ENCODE assay signal across 25 cellular contexts in the genomic region with DNA sequence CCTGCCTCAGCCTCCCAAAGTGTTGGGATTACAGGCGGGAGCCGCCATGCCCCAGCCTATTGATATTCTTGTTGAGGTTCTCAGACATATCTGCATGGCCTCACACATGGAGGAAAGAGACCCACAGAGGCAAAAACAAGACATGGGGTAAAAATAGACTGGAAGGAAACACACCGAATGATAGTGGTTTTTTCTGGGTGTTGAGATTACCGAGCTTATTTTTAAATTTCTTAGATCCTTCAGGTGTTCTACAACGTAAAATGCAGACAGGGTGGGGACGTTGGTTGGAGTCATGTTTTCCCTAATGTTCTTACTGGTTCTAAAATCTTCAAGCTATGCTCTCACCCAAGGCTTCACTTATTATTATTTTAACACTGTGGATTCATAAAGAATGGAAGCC. TPM values are rescaled to one million over a fixed set of nuclear protein-coding genes. Genes with fewer than 3 reads are reported as not detected.
DNase-seq lines count a peak whose midpoint lies in the region; ATAC-seq and TF ChIP-seq lines count a peak whose summit lies in the region.
"Had no signal": no experiment of that assay in that cellular context is flagged by ENCODE, and none has a peak within 500 bp of the region (broad histone marks: within the 10 kb centered on the region; RNA-seq: fewer than 3 reads in every experiment).

No MANE protein-coding gene starts in this region.

- no peak overlapping the region; the same call in 1 of the 2 replicates for H3K18ac ChIP-seq in IMR-90 (ENCODE audit: low read depth, low read length)

- H3K27me3 Mint-ChIP-seq in activated CD4-positive, alpha-beta T cell treated with anti-CD3 and anti-CD28 coated beads, Interleukin-2, amount 10 ng/mL, durations not matched to agents 7 days and 5 days, result no peaks in the 10 kb centered on the region
- H3K27me3 Mint-ChIP-seq in activated T-helper 1 cell treated with anti-CD3 and anti-CD28 coated beads, Interleukin-12 subunit alpha, Interleukin-12 subunit beta, Interleukin-2, Interleukin-4 antibody, amounts not matched to agents 30 ng/mL and 10 ng/mL and 1 ng/mL, durations not matched to agents 14 hours and 24 hours and 36 hours (ENCODE audit: insufficient read depth), result no peaks in the 10 kb centered on the region
- H3K27me3 Mint-ChIP-seq in naive thymus-derived CD8-positive, alpha-beta T cell, result no peaks in the 10 kb centered on the region

- H3K9me1 ChIP-seq in IMR-90 (ENCODE audit: insufficient read depth, low read length), result peaks cover 30% of the 10 kb centered on the region

- peak overlapping the region; percentile 63 for H3K4me3 Mint-ChIP-seq in activated CD4-positive, alpha-beta T cell treated with anti-CD3 and anti-CD28 coated beads, Interleukin-2, amount 10 ng/mL, durations not matched to agents 7 days and 5 days
- H3K4me3 Mint-ChIP-seq in activated T-helper 1 cell treated with anti-CD3 and anti-CD28 coated beads, Interleukin-12 subunit alpha, Interleukin-12 subunit beta, Interleukin-2, Interleukin-4 antibody, amounts not matched to agents 30 ng/mL and 10 ng/mL and 1 ng/mL, durations not matched to agents 14 hours and 24 hours and 36 hours, result peak overlapping the region; percentile 76
- H3K4me3 Mint-ChIP-seq in naive thymus-derived CD8-positive, alpha-beta T cell, result peak overlapping the region in 9 of 10 donors; percentile 43 to 88 (median 75)
- H3K4me3 Mint-ChIP-seq: CD14-positive monocyte, neural crest cell had no signal

- no peaks in the 10 kb centered on the region; the same call in 1 of the 2 replicates for H3K27me3 ChIP-seq in IMR-90 (ENCODE audit: control insufficient read depth, insufficient read depth, low read length)
- H3K27me3 ChIP-seq: upper lobe of right lung had no signal

- in situ Hi-C loops in IMR-90 (cut with MboI; ENCODE audit: low sequenced_read_pairs), result no loop called here

- no TSS peak for BruUV-seq in IMR-90 (replicated peaks; lab: Mats Ljungman, UMichigan)

- H3K4me2 ChIP-seq in IMR-90 (ENCODE audit: low read depth, low read length), result no peak overlapping the region
- H3K4me2 ChIP-seq: A549 had no signal

- no peak overlapping the region for H3K4me3 ChIP-seq in IMR-90 (ENCODE audit: insufficient read depth, low read depth, low read length)
- H3K4me3 ChIP-seq: A549, esophagus muscularis mucosa, upper lobe of right lung had no signal

- H3K27ac ChIP-seq in IMR-90 (ENCODE audit: insufficient read depth, low read length), result no peak overlapping the region
- H3K27ac ChIP-seq: A549, esophagus muscularis mucosa, upper lobe of right lung had no signal

- no peak overlapping the region for H2BK5ac ChIP-seq in IMR-90 (ENCODE audit: low read depth, low read length, poor library complexity, severe bottlenecking)

- H3K4me1 ChIP-seq in IMR-90 (ENCODE audit: control insufficient read depth, insufficient read depth, low read length), result peaks cover 35% of the 10 kb centered on the region
- H3K4me1 ChIP-seq: A549, esophagus muscularis mucosa, upper lobe of right lung had no signal

- H2BK120ac ChIP-seq in IMR-90 (ENCODE audit: low read depth, low read length), result peak overlapping the region; percentile 96

- ATAC-seq in IMR-90 (ENCODE audit: low read depth) (no peak), HG03039 (IDR thresholded peaks at IDR 0.05; ENCODE audit: unreplicated experiment) (no peak), left cardiac atrium (no peak)
- peak; percentile 39 to 46 for ATAC-seq in naive thymus-derived CD8-positive, alpha-beta T cell
- ATAC-seq: A549, upper lobe of right lung had no signal

- POLR2A ChIA-PET in activated CD4-positive, alpha-beta T cell treated with anti-CD3 and anti-CD28 coated beads, Interleukin-2, amount 10 ng/mL, durations not matched to agents 7 days and 5 days (lab: Charles Lee), result interaction anchor here (0.6 kb wide), 1 partner anchor 83 kb away, joined by 3 read pairs; no protein-coding TSS in a partner anchor
- POLR2A ChIA-PET in IMR-90 (lab: Charles Lee; ENCODE audit: unreplicated experiment), result no interaction called here
- POLR2A ChIA-PET in naive thymus-derived CD8-positive, alpha-beta T cell (lab: Charles Lee), result interaction anchor here (0.7 to 6.1 kb wide), 10 partner anchors 10 to 69 kb away, joined by 3 to 47 read pairs (median 5); a partner anchor contains a TSS

- no peak overlapping the region for H3K56ac ChIP-seq in IMR-90 (ENCODE audit: extremely low read depth, insufficient read depth, low read length)

- H4K5ac ChIP-seq in IMR-90 (ENCODE audit: low read depth, low read length), result no peak overlapping the region

- no peak for TF ChIP-seq POLR2A in IMR-90 (IDR thresholded peaks at IDR 0.05; ENCODE audit: low read depth, low read length)

- peak overlapping the region; percentile 94 for H4K91ac ChIP-seq in IMR-90 (ENCODE audit: insufficient read depth, low read depth, low read length)

- intact Hi-C loops in IMR-90 (cut with micrococcal nuclease), result no loop called here
- intact Hi-C loops in activated T-helper 1 cell treated with anti-CD3 and anti-CD28 coated beads, Interleukin-12 subunit alpha, Interleukin-12 subunit beta, Interleukin-2, Interleukin-4 antibody, amounts not matched to agents 30 ng/mL and 10 ng/mL and 1 ng/mL, durations not matched to agents 14 hours and 24 hours and 36 hours (cut with micrococcal nuclease), result loop anchor here (2.0 to 10.0 kb wide), 2 partner anchors 147 to 281 kb away; a partner anchor contains a TSS
- intact Hi-C loops in left cardiac atrium (cut with DNase I), result no loop called here

- H3K36me3 ChIP-seq in IMR-90 (ENCODE audit: control insufficient read depth, insufficient read depth, low read length), result no peaks in the 10 kb centered on the region
- H3K36me3 ChIP-seq: esophagus muscularis mucosa, upper lobe of right lung had no signal

- H3K4me1 Mint-ChIP-seq in activated CD4-positive, alpha-beta T cell treated with anti-CD3 and anti-CD28 coated beads, Interleukin-2, amount 10 ng/mL, durations not matched to agents 7 days and 5 days, result peaks cover 94% of the 10 kb centered on the region
- peaks cover 91% of the 10 kb centered on the region for H3K4me1 Mint-ChIP-seq in activated T-helper 1 cell treated with anti-CD3 and anti-CD28 coated beads, Interleukin-12 subunit alpha, Interleukin-12 subunit beta, Interleukin-2, Interleukin-4 antibody, amounts not matched to agents 30 ng/mL and 10 ng/mL and 1 ng/mL, durations not matched to agents 14 hours and 24 hours and 36 hours (ENCODE audit: low read depth)
- peaks cover 42 to 96% (median 90%) of the 10 kb centered on the region in 4 donors for H3K4me1 Mint-ChIP-seq in naive thymus-derived CD8-positive, alpha-beta T cell

- H3K14ac ChIP-seq in IMR-90 (replicated peaks; ENCODE audit: low read depth, low read length), result peak overlapping the region; percentile 96; the same call in 1 of the 2 replicates

- no peak overlapping the region for H3K23ac ChIP-seq in IMR-90 (ENCODE audit: low read depth, low read length)

- H2BK20ac ChIP-seq in IMR-90 (ENCODE audit: low read depth, low read length), result peak overlapping the region; percentile 98

- H2AK5ac ChIP-seq in IMR-90 (ENCODE audit: low read depth, low read length), result peak overlapping the region; percentile 96

- CTCF ChIA-PET in activated CD4-positive, alpha-beta T cell treated with anti-CD3 and anti-CD28 coated beads, Interleukin-2, amount 10 ng/mL, durations not matched to agents 7 days and 5 days (lab: Charles Lee), result interaction anchor here (1.4 to 4.8 kb wide), 4 partner anchors 10 to 84 kb away, joined by 5 to 24 read pairs (median 15); no protein-coding TSS in a partner anchor
- CTCF ChIA-PET in IMR-90 (lab: Yijun Ruan, JAX), result no interaction called here

- DNase-seq in activated CD4-positive, alpha-beta T cell treated with anti-CD3 and anti-CD28 coated beads, Interleukin-2, amount 10 ng/mL, durations not matched to agents 7 days and 5 days, result no peak
- DNase-seq in activated CD4-positive, alpha-beta T cell treated with anti-CD3 and anti-CD28 coated beads, Interleukin-2, amount 50 U/mL, for 4 hours, result no peak
- DNase-seq in IMR-90, result no peak
- DNase-seq in activated T-helper 1 cell treated with anti-CD3 and anti-CD28 coated beads, Interleukin-12 subunit alpha, Interleukin-12 subunit beta, Interleukin-2, Interleukin-4 antibody, amounts not matched to agents 30 ng/mL and 10 ng/mL and 1 ng/mL, durations not matched to agents 14 hours and 24 hours and 36 hours (ENCODE audit: low spot score), result no peak
- no peak for DNase-seq in naive thymus-derived CD8-positive, alpha-beta T cell
- no peak for DNase-seq in NCI-H2171 (lab: John Stamatoyannopoulos, UW)
- no peak for DNase-seq in left cardiac atrium
- DNase-seq: activated CD8-positive, alpha-beta memory T cell treated with anti-CD3 and anti-CD28 coated beads for 24 hours; activated effector memory CD4-positive, alpha-beta T cell treated with anti-CD3 and anti-CD28 coated beads, Interleukin-2, amount 50 U/mL, for 16 hours; DMS53; effector CD8-positive, alpha-beta T cell; KBM-7; NCI-H1092; NCI-H2029 treated with DMSO at 0.1 percent for 48 hours; NCI-H446 treated with DMSO at 0.1 percent for 48 hours; NK-92 treated with Interleukin-12 subunit alpha and Interleukin-12 subunit beta, amount 100 ng/mL, for 24 hours; RPMI8226; stimulated activated CD4-positive, alpha-beta T cell treated with anti-CD3 and anti-CD28 coated beads, Interleukin-2, amount 100 ng/mL, for 24 hours; upper lobe of right lung had no signal

- no peak for TF ChIP-seq RAD21 in IMR-90 (IDR thresholded peaks at IDR 0.05; ENCODE audit: low read length)

- H3K9ac ChIP-seq in IMR-90 (ENCODE audit: low read depth, low read length), result no peak overlapping the region

- H3K36me3 Mint-ChIP-seq in activated CD4-positive, alpha-beta T cell treated with anti-CD3 and anti-CD28 coated beads, Interleukin-2, amount 10 ng/mL, durations not matched to agents 7 days and 5 days (ENCODE audit: low read depth), result peaks cover 54% of the 10 kb centered on the region
- H3K36me3 Mint-ChIP-seq in activated T-helper 1 cell treated with anti-CD3 and anti-CD28 coated beads, Interleukin-12 subunit alpha, Interleukin-12 subunit beta, Interleukin-2, Interleukin-4 antibody, amounts not matched to agents 30 ng/mL and 10 ng/mL and 1 ng/mL, durations not matched to agents 14 hours and 24 hours and 36 hours (ENCODE audit: low read depth), result peaks cover 65% of the 10 kb centered on the region
- peaks cover 0 to 12% (median 5%) of the 10 kb centered on the region in 3 donors for H3K36me3 Mint-ChIP-seq in naive thymus-derived CD8-positive, alpha-beta T cell

- peak overlapping the region; percentile 93 for H3K27ac Mint-ChIP-seq in activated CD4-positive, alpha-beta T cell treated with anti-CD3 and anti-CD28 coated beads, Interleukin-2, amount 10 ng/mL, durations not matched to agents 7 days and 5 days
- H3K27ac Mint-ChIP-seq in activated T-helper 1 cell treated with anti-CD3 and anti-CD28 coated beads, Interleukin-12 subunit alpha, Interleukin-12 subunit beta, Interleukin-2, Interleukin-4 antibody, amounts not matched to agents 30 ng/mL and 10 ng/mL and 1 ng/mL, durations not matched to agents 14 hours and 24 hours and 36 hours, result peak overlapping the region; percentile 93
- H3K27ac Mint-ChIP-seq in naive thymus-derived CD8-positive, alpha-beta T cell, result peak overlapping the region; percentile 51 to 98 (median 89)

- no peak overlapping the region for H2AFZ ChIP-seq in IMR-90 (replicated peaks; ENCODE audit: low read length, poor library complexity)

- H4K8ac ChIP-seq in IMR-90 (ENCODE audit: low read depth in 2 of 2, low read length in 2 of 2), result peak overlapping the region in 1 of 2 experiments; percentile 89; a peak in 2 of 4 replicates

- no peaks in the 10 kb centered on the region for H4K20me1 ChIP-seq in IMR-90 (ENCODE audit: insufficient read depth, low read length)

- H3K9me3 ChIP-seq in IMR-90 (ENCODE audit: control insufficient read depth, insufficient read depth, low read length), result no peaks in the 10 kb centered on the region
- H3K9me3 ChIP-seq: A549, esophagus muscularis mucosa, upper lobe of right lung had no signal

- peak overlapping the region; percentile 71; the same call in 2 of the 3 replicates for H2BK15ac ChIP-seq in IMR-90 (ENCODE audit: low read depth, low read length)

- H3K4ac ChIP-seq in IMR-90 (ENCODE audit: low read depth, low read length), result peak overlapping the region; percentile 91

- peaks cover 0 to 16% of the 10 kb centered on the region in 2 experiments; a peak in 3 of 4 replicates for H3K79me1 ChIP-seq in IMR-90 (ENCODE audit: low read depth in 1 of 2, low read length in 2 of 2)

- H2AK9ac ChIP-seq in IMR-90 (replicated peaks; ENCODE audit: low read depth, low read length, poor library complexity), result no peak overlapping the region

- dilution Hi-C loops in IMR-90 (cut with HindIII; ENCODE audit: low sequenced_read_pairs, unreplicated experiment), result no loop called here

- no peaks in the 10 kb centered on the region for H3K9me3 Mint-ChIP-seq in activated CD4-positive, alpha-beta T cell treated with anti-CD3 and anti-CD28 coated beads, Interleukin-2, amount 10 ng/mL, durations not matched to agents 7 days and 5 days
- H3K9me3 Mint-ChIP-seq in activated T-helper 1 cell treated with anti-CD3 and anti-CD28 coated beads, Interleukin-12 subunit alpha, Interleukin-12 subunit beta, Interleukin-2, Interleukin-4 antibody, amounts not matched to agents 30 ng/mL and 10 ng/mL and 1 ng/mL, durations not matched to agents 14 hours and 24 hours and 36 hours, result no peaks in the 10 kb centered on the region
- no peaks in the 10 kb centered on the region for H3K9me3 Mint-ChIP-seq in naive thymus-derived CD8-positive, alpha-beta T cell
- H3K9me3 Mint-ChIP-seq: neural crest cell had no signal

- TF ChIP-seq CTCF in IMR-90 (conservative IDR thresholded peaks at IDR 0.05; ENCODE audit: low read depth, low read length), result no peak

- no CpG with 5 or more reads among the region's 6 CpGs for WGBS in IMR-90 (ENCODE audit: extremely low coverage in 2 of 2, insufficient read length in 1 of 2), 2 experiments

RNA-seq across cellular contexts. Expression of a gene that starts 23.9 kb away (rescaled TPM):
- total RNA-seq in activated CD4-positive, alpha-beta T cell treated with anti-CD3 and anti-CD28 coated beads, Interleukin-2, amount 10 ng/mL, durations not matched to agents 7 days and 5 days, result 100 to 1,000 TPM; 108 to 125 TPM
- not detected in 2 replicates for total RNA-seq in IMR-90 (2012; rRNA removed)
- 0.07 TPM in 2 replicates for polyA plus RNA-seq in IMR-90 (2012; rRNA removed)
- polyA plus RNA-seq in IMR-90 (2012; cell fraction: cytosol; rRNA removed), result 0.01 and 0.04 TPM in 2 replicates
- 0.02 TPM in 1 of 2 replicates, not detected in the other for polyA plus RNA-seq in IMR-90 (2012; cell fraction: nucleus; rRNA removed; ENCODE audit: low replicate concordance)
- 133 and 140 TPM in 2 replicates for total RNA-seq in activated T-helper 1 cell treated with anti-CD3 and anti-CD28 coated beads, Interleukin-12 subunit alpha, Interleukin-12 subunit beta, Interleukin-2, Interleukin-4 antibody, amounts not matched to agents 30 ng/mL and 10 ng/mL and 1 ng/mL, durations not matched to agents 14 hours and 24 hours and 36 hours
- 10 to 100 TPM; 87.1 to 95.3 TPM for total RNA-seq in naive thymus-derived CD8-positive, alpha-beta T cell
- 10 to 100 TPM; 22.0 to 64.0 (median 54.0) TPM for polyA plus RNA-seq in naive thymus-derived CD8-positive, alpha-beta T cell
- 1 to 10 TPM; 1.3 to 2.4 TPM for total RNA-seq in left cardiac atrium
- total RNA-seq: cerebellum had no signal

Comparison
In these comparisons a context has a peak if more than half of its experiments do, and no peak if none do; other contexts are left out.
1. ATAC-seq: peak in naive thymus-derived CD8-positive, alpha-beta T cell (2 of 2); none in IMR-90 (single experiment), HG03039 (single experiment) and left cardiac atrium (0 of 2).
2. RNA of a gene that starts 23.9 kb away (total RNA-seq): 133 to 140 TPM in activated T-helper 1 cell treated with anti-CD3 and anti-CD28 coated beads, Interleukin-12 subunit alpha, Interleukin-12 subunit beta, Interleukin-2, Interleukin-4 antibody, amounts not matched to agents 30 ng/mL and 10 ng/mL and 1 ng/mL, durations not matched to agents 14 hours and 24 hours and 36 hours, 108 to 125 TPM in activated CD4-positive, alpha-beta T cell treated with anti-CD3 and anti-CD28 coated beads, Interleukin-2, amount 10 ng/mL, durations not matched to agents 7 days and 5 days and 87.1 to 95.3 TPM in naive thymus-derived CD8-positive, alpha-beta T cell; 1.3 to 2.4 TPM in left cardiac atrium and not detected in IMR-90; every median in the first group is over 10 times any median in the second.
3. Peak in every context shown above with its lines, with median percentiles within 50 percentile points of each other: H3K27ac Mint-ChIP-seq and H3K4me3 Mint-ChIP-seq.